ENCODE assay signal across 8 cellular contexts in genomic region chr3:153621988-153622387, GRCh38.
DNase-seq lines count a peak whose midpoint lies in the region; ATAC-seq and TF ChIP-seq lines count a peak whose summit lies in the region.
"Had no signal": no experiment of that assay in that cellular context is flagged by ENCODE, and none has a peak within 500 bp of the region (broad histone marks: within the 10 kb centered on the region; RNA-seq: fewer than 3 reads in every experiment).

No MANE protein-coding gene starts in this region.

- peaks cover 1% of the 10 kb centered on the region for H3K9me3 Mint-ChIP-seq in memory B cell

- RAD21 ChIA-PET in HCT116 (lab: Charles Lee; ENCODE audit: low non-redundant PET in 1 of 2, low total read pairs in 2 of 2, uncharacterized antibody in 2 of 2, unreplicated experiment in 2 of 2) = no interaction called here

- H4K20me1 ChIP-seq in HCT116 (ENCODE audit: insufficient read depth) = no peaks in the 10 kb centered on the region

- H3K4me1 ChIP-seq in HCT116 (ENCODE audit: control insufficient read depth in 1 of 2, insufficient read depth in 2 of 2, low read length in 2 of 2) = no peaks in the 10 kb centered on the region
- no peaks in the 10 kb centered on the region for H3K4me1 ChIP-seq in right atrium auricular region
- no peaks in the 10 kb centered on the region for H3K4me1 ChIP-seq in prostate gland (replicated peaks)

- H3K4me3 Mint-ChIP-seq in memory B cell = no peak overlapping the region

- H3K27ac ChIP-seq in HCT116 (ENCODE audit: low read depth, low read length) (no peak overlapping the region), right atrium auricular region (no peak overlapping the region), prostate gland (no peak overlapping the region)

- H3K4me2 ChIP-seq in HCT116 (ENCODE audit: low read length) = no peak overlapping the region

- 79% methylated on average over 2 of the region's 2 CpGs for WGBS in prostate gland

- CTCF ChIA-PET in HCT116 (lab: Charles Lee) = no interaction called here

- H3K27me3 Mint-ChIP-seq in memory B cell = peaks cover 2% of the 10 kb centered on the region

- no peaks in the 10 kb centered on the region for H3K9me2 ChIP-seq in HCT116 (ENCODE audit: insufficient read depth)

- BruUV-seq in HCT116 (replicated peaks; lab: Mats Ljungman, UMichigan) = no TSS peak

- H3K4me1 Mint-ChIP-seq in memory B cell = peaks cover 10% of the 10 kb centered on the region

- H3K79me2 ChIP-seq in HCT116 (ENCODE audit: insufficient read depth, low read length) = no peaks in the 10 kb centered on the region

- H3K9ac ChIP-seq in HCT116 (ENCODE audit: low read length) = no peak overlapping the region

- H3K9me3 ChIP-seq in HCT116 (ENCODE audit: control insufficient read depth in 1 of 2, insufficient read depth in 1 of 2, low read depth in 1 of 2, low read length in 2 of 2) (no peaks in the 10 kb centered on the region), right atrium auricular region (peaks cover 0 to 10% of the 10 kb centered on the region in 2 donors), prostate gland (no peaks in the 10 kb centered on the region)

- no peak for TF ChIP-seq RAD21 in HCT116 (IDR thresholded peaks at IDR 0.05; ENCODE audit: low read depth)

- no peaks in the 10 kb centered on the region for H3K36me3 Mint-ChIP-seq in memory B cell

- H3K36me3 ChIP-seq in HCT116 (ENCODE audit: control insufficient read depth in 1 of 2, insufficient read depth in 2 of 2, low read length in 2 of 2) = no peaks in the 10 kb centered on the region
- no peaks in the 10 kb centered on the region for H3K36me3 ChIP-seq in right atrium auricular region
- H3K36me3 ChIP-seq in prostate gland = no peaks in the 10 kb centered on the region

- no peaks in the 10 kb centered on the region for H3K27me3 ChIP-seq in HCT116 (ENCODE audit: insufficient read depth, low read length)
- no peaks in the 10 kb centered on the region for H3K27me3 ChIP-seq in right atrium auricular region
- no peaks in the 10 kb centered on the region for H3K27me3 ChIP-seq in prostate gland (replicated peaks; ENCODE audit: insufficient read depth)

- H3K4me3 ChIP-seq in HCT116 (replicated peaks in 1 of 2; ENCODE audit: low read depth in 1 of 2, low read length in 2 of 2) (no peak overlapping the region), right atrium auricular region (no peak overlapping the region), prostate gland (no peak overlapping the region)

- no peak for TF ChIP-seq POLR2A in HCT116 (IDR thresholded peaks at IDR 0.05; ENCODE audit: borderline replicate concordance, extremely low read depth, insufficient read depth, insufficient read length)
- no peak for TF ChIP-seq POLR2A in prostate gland (IDR thresholded peaks at IDR 0.05)

- H3K27ac Mint-ChIP-seq in memory B cell = no peak overlapping the region

- TF ChIP-seq CTCF in HCT116 (IDR thresholded peaks at IDR 0.05 in 2 of 3, conservative IDR thresholded peaks at IDR 0.05 in 1 of 3; ENCODE audit: borderline replicate concordance in 1 of 3, insufficient read depth in 1 of 3, low read depth in 2 of 3, low read length in 2 of 3) = no peak
- TF ChIP-seq CTCF in right atrium auricular region (IDR thresholded peaks at IDR 0.05) = no peak
- no peak for TF ChIP-seq CTCF in prostate gland (IDR thresholded peaks at IDR 0.05)

- intact Hi-C loops in HCT116 (cut with micrococcal nuclease) = no loop called here
- intact Hi-C loops in prostate gland (cut with DNase I) = no loop called here

- peak overlapping the region; percentile 2 for H2AFZ ChIP-seq in HCT116 (ENCODE audit: low read depth, low read length, poor library complexity, severe bottlenecking)

- no peak for DNase-seq in HCT116 (ENCODE audit: low read depth, low spot score)
- DNase-seq in NAMALWA (ENCODE audit: low spot score) = peak; percentile 65
- DNase-seq in memory B cell (ENCODE audit: low spot score in 2 of 2) = no peak
- DNase-seq in right atrium auricular region (ENCODE audit: low spot score) = no peak
- no peak for DNase-seq in prostate gland (ENCODE audit: low spot score)
- DNase-seq in middle frontal gyrus (ENCODE audit: extremely low spot score, low spot score) = no peak

- ATAC-seq in GM18873 (IDR thresholded peaks at IDR 0.05; ENCODE audit: low FRiP score, unreplicated experiment) (peak; percentile 98), HCT116 (no peak), memory B cell (ENCODE audit: low read depth) (peak; percentile 69)
- ATAC-seq: Panc1 had no signal

- POLR2A ChIA-PET in HCT116 (lab: Charles Lee) = no interaction called here

TF ChIP-seq in HCT116, 20 proteins besides CTCF, POLR2A, EP300 and RAD21:
- no peak for TF ChIP-seq ZNF274 (IDR thresholded peaks at IDR 0.05; ENCODE audit: low read depth, low read length)
- TF ChIP-seq SIN3A (IDR thresholded peaks at IDR 0.05; ENCODE audit: low read depth) = no peak
- TF ChIP-seq CEBPB (IDR thresholded peaks at IDR 0.05; ENCODE audit: low read depth) = no peak
- no peak for TF ChIP-seq FOSL1 (IDR thresholded peaks at IDR 0.05; ENCODE audit: low read depth)
- TF ChIP-seq REST (IDR thresholded peaks at IDR 0.05; ENCODE audit: low read depth) = no peak
- TF ChIP-seq EZH2 (IDR thresholded peaks at IDR 0.05) = no peak
- TF ChIP-seq, protein P1, sequence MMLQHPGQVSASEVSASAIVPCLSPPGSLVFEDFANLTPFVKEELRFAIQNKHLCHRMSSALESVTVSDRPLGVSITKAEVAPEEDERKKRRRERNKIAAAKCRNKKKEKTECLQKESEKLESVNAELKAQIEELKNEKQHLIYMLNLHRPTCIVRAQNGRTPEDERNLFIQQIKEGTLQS (IDR thresholded peaks at IDR 0.05) = no peak
- no peak for TF ChIP-seq ELF1 (IDR thresholded peaks at IDR 0.05; ENCODE audit: borderline replicate concordance, low read depth)
- no peak for TF ChIP-seq SP1 (IDR thresholded peaks at IDR 0.05; ENCODE audit: low read depth)
- TF ChIP-seq ZFX (IDR thresholded peaks at IDR 0.05) = no peak
TF ChIP-seq in HCT116: peak in this region for 0.
